In genomic region chr12:97309921-97310320, GRCh38 we compare ENCODE assay signal across 9 cellular contexts.
"Had no signal": no experiment of that assay in that cellular context is flagged by ENCODE, and none has a peak within 500 bp of the region (broad histone marks: within the 10 kb centered on the region; RNA-seq: fewer than 3 reads in every experiment).

No MANE protein-coding gene starts in this region.

- H3K4me3 ChIP-seq: GM23248, HAP-1 had no signal

- H3K9me3 Mint-ChIP-seq: HFFc6, IgD-negative memory B cell had no signal

- ATAC-seq: HCT116, HepG2 had no signal

- H3K4me1 ChIP-seq: HAP-1 had no signal

- FAIRE-seq: HepG2 had no signal

- H3K27ac ChIP-seq: GM23248, HL-60 had no signal

- H2AFZ ChIP-seq: GM23248 had no signal

- H3K4me3 Mint-ChIP-seq: HFFc6, IgD-negative memory B cell had no signal

- H3K9me3 ChIP-seq: HAP-1 had no signal

- H3K36me3 Mint-ChIP-seq: IgD-negative memory B cell had no signal

- DNase-seq: GM23248, GOT3, H7, HFFc6 had no signal

- H3K27ac Mint-ChIP-seq: HFFc6, IgD-negative memory B cell had no signal

- H3K9ac ChIP-seq: GM23248 had no signal

- H3K36me3 ChIP-seq: HAP-1 had no signal
